ENCODE assay signal across 13 cellular contexts in the genomic region with DNA sequence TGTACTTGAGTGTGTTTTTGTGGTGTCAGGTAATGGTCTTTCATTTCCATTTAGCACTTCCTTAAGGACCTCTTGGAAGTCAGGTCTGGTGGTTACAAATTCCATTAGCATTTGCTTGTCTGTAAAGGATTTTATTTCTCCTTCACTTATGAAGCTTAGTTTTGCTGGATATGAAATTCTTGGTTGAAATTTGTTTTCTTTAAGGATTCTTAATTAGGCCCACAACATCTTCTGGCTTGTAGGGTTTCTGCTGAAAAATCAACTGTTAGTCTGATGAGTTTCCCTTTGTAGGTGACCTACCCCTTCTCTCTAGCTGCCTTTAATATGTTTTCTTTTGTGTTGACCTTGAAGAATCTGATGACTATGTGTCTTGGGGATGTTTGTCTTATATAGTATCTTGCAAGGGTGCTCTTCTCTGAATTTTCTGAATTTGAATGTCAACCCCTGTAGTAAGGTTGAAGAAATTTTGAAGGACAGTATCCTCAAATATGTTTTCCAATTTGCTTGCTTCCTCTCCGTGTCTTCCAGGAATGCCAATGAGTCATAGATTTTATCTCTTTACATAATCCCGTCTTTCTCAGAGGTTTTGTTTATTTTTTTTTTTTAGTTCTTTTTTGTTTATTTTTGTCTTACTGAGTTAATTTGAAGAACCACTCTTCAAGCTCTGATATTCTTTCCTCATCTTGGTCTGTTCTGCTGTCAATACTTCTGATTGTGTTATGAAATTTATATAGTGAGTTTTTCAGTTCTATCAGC.
DNase-seq lines count a peak whose midpoint lies in the region; TF ChIP-seq lines count a peak whose summit lies in the region.
"Had no signal": no experiment of that assay in that cellular context is flagged by ENCODE, and none has a peak within 500 bp of the region (broad histone marks: within the 10 kb centered on the region; RNA-seq: fewer than 3 reads in every experiment).

No MANE protein-coding gene starts in this region.

- no peak for TF ChIP-seq CTCF in HEK293 (tag by site-specific recombination; IDR thresholded peaks at IDR 0.05)
- TF ChIP-seq CTCF in fibroblast of mammary gland (conservative IDR thresholded peaks at IDR 0.05; ENCODE audit: control insufficient read depth, insufficient read depth, low read depth, low read length), result no peak

- H3K27ac ChIP-seq in HEK293 (ENCODE audit: extremely low read depth, low read depth, low read length), result no peak overlapping the region

- H3K4me3 ChIP-seq in HEK293 (ENCODE audit: low read depth, low read length), result no peak overlapping the region
- no peak overlapping the region for H3K4me3 ChIP-seq in fibroblast of mammary gland (ENCODE audit: control insufficient read depth, low read depth, low read length)
- H3K4me3 ChIP-seq: HAP-1 had no signal

- H3K4me1 ChIP-seq in HEK293 (ENCODE audit: control insufficient read depth, insufficient read depth, low read length), result no peaks in the 10 kb centered on the region
- H3K4me1 ChIP-seq: Caco-2, HAP-1 had no signal

- no peaks in the 10 kb centered on the region for H3K36me3 ChIP-seq in HEK293 (ENCODE audit: control insufficient read depth in 2 of 2, insufficient read depth in 1 of 2, low read length in 2 of 2)
- H3K36me3 ChIP-seq: HAP-1 had no signal

- POLR2A ChIA-PET in HEK293 (lab: Yijun Ruan, JAX), result no interaction called here

- DNase-seq in A172 (ENCODE audit: low spot score), result peak; percentile 10
- DNase-seq in DMS53 treated with DMSO at 0.1 percent for 48 hours (lab: John Stamatoyannopoulos, UW; ENCODE audit: unreplicated experiment), result peak; percentile 26
- peak; percentile 10 for DNase-seq in fibroblast of mammary gland (ENCODE audit: low read depth)
- DNase-seq in activated CD4-positive, alpha-beta T cell treated with anti-CD3 and anti-CD28 coated beads, Interleukin-2, amount 50 U/mL, for 4 hours, result no peak
- DNase-seq in CD1c-positive myeloid dendritic cell (ENCODE audit: extremely low spot score), result no peak
- DNase-seq in Ammon's horn (ENCODE audit: low spot score), result no peak
- DNase-seq: Caco-2; CD8-positive, alpha-beta memory T cell; GDM1; IMR-90; KBM-7 had no signal

- CTCF ChIA-PET in HEK293 (lab: Yijun Ruan, JAX), result no interaction called here

- no peaks in the 10 kb centered on the region for H3K9me3 ChIP-seq in HEK293 (ENCODE audit: control insufficient read depth, insufficient read depth, low read depth, low read length)
- H3K9me3 ChIP-seq: Caco-2, HAP-1 had no signal

TF ChIP-seq in HEK293, 187 proteins besides CTCF, POLR2A, EP300 and RAD21:
- TF ChIP-seq RBAK (tag by site-specific recombination; IDR thresholded peaks at IDR 0.05), result peak; percentile 78; the same call in 1 of the 2 replicates
- TF ChIP-seq MEIS1 (CRISPR knock-in tag; IDR thresholded peaks at IDR 0.05; ENCODE audit: borderline replicate concordance), result no peak
- peak; percentile 91 for TF ChIP-seq SETDB1 (IDR thresholded peaks at IDR 0.05; ENCODE audit: insufficient read length, low read length)

Comparison
In these comparisons a context has a peak if more than half of its experiments do, and no peak if none do; other contexts are left out.
1. DNase-seq: peak in A172 (single experiment), DMS53 treated with DMSO at 0.1 percent for 48 hours (single experiment) and fibroblast of mammary gland (single experiment); none in activated CD4-positive, alpha-beta T cell treated with anti-CD3 and anti-CD28 coated beads, Interleukin-2, amount 50 U/mL, for 4 hours (0 of 2), CD1c-positive myeloid dendritic cell (single experiment) and Ammon's horn (single experiment).